In genomic region chr10:129552119-129552518, GRCh38 we compare ENCODE assay signal across 18 cellular contexts.
DNase-seq lines count a peak whose midpoint lies in the region; ATAC-seq, FAIRE-seq and TF ChIP-seq lines count a peak whose summit lies in the region.
"Had no signal": no experiment of that assay in that cellular context is flagged by ENCODE, and none has a peak within 500 bp of the region (broad histone marks: within the 10 kb centered on the region; RNA-seq: fewer than 3 reads in every experiment).

No MANE protein-coding gene starts in this region.

- no peak overlapping the region for H3K23ac ChIP-seq in H1 (ENCODE audit: insufficient read length)

- POLR2A ChIA-PET in H1 (lab: Charles Lee; ENCODE audit: partially characterized antibody), result no interaction called here
- POLR2A ChIA-PET in naive thymus-derived CD4-positive, alpha-beta T cell (lab: Charles Lee), result no interaction called here

- H3K27ac ChIP-seq in H1 (ENCODE audit: low read depth, low read length), result no peak overlapping the region
- no peak overlapping the region for H3K27ac ChIP-seq in naive thymus-derived CD4-positive, alpha-beta T cell (ENCODE audit: low read depth, low read length)
- H3K27ac ChIP-seq: RWPE1 had no signal

- no peaks in the 10 kb centered on the region for H3K23me2 ChIP-seq in H1 (ENCODE audit: low read depth, low read length)

- H3K27ac Mint-ChIP-seq in naive thymus-derived CD4-positive, alpha-beta T cell, result no peak overlapping the region
- H3K27ac Mint-ChIP-seq: activated CD4-positive, alpha-beta T cell treated with anti-CD3 and anti-CD28 coated beads, Interleukin-2, amount 10 ng/mL, durations not matched to agents 24 days and 14 days; activated T-helper 1 cell treated with anti-CD3 and anti-CD28 coated beads, Interleukin-12 subunit alpha, Interleukin-12 subunit beta, Interleukin-2, Interleukin-4 antibody, amounts not matched to agents 30 ng/mL and 10 ng/mL and 1 ng/mL, durations not matched to agents 14 hours and 24 hours and 36 hours; dendritic cell treated with granulocyte-macrophage colony-stimulating factor and Interleukin-4, amounts not matched to agents 40 ng/mL and 50 ng/mL, for 4 days; T-helper 2 cell treated with Interferon-gamma antibody and Interleukin-4, amounts not matched to agents 5 μg/mL and 100 μg/mL, for 36 hours had no signal

- intact Hi-C loops in naive thymus-derived CD4-positive, alpha-beta T cell (cut with micrococcal nuclease), result no loop called here

- peaks cover 0 to 6% (median 0%) of the 10 kb centered on the region in 7 donors for H3K4me1 Mint-ChIP-seq in naive thymus-derived CD4-positive, alpha-beta T cell
- H3K4me1 Mint-ChIP-seq: activated CD4-positive, alpha-beta T cell treated with anti-CD3 and anti-CD28 coated beads, Interleukin-2, amount 10 ng/mL, durations not matched to agents 24 days and 14 days had no signal

- peaks cover 2 to 88% (median 68%) of the 10 kb centered on the region in 5 donors for H3K36me3 Mint-ChIP-seq in naive thymus-derived CD4-positive, alpha-beta T cell

- no peak overlapping the region for H3K9ac ChIP-seq in H1 (replicated peaks in 1 of 4; ENCODE audit: extremely low read depth in 1 of 4, low read depth in 3 of 4, low read length in 3 of 4)

- H4K8ac ChIP-seq in H1 (ENCODE audit: extremely low read depth, insufficient read depth, low read length), result peak overlapping the region; percentile 14; the same call in 1 of the 2 replicates

- H4K91ac ChIP-seq in H1 (replicated peaks; ENCODE audit: insufficient read length, low read length), result no peak overlapping the region

- H3K27me3 ChIP-seq in H1 (replicated peaks in 1 of 4; ENCODE audit: control insufficient read depth in 3 of 4, extremely low read depth in 1 of 4, insufficient read depth in 3 of 4, low read length in 3 of 4), result no peaks in the 10 kb centered on the region
- H3K27me3 ChIP-seq in naive thymus-derived CD4-positive, alpha-beta T cell (ENCODE audit: control insufficient read depth in 2 of 2, insufficient read depth in 2 of 2, low read length in 2 of 2), result no peaks in the 10 kb centered on the region

- no peak overlapping the region for H2BK12ac ChIP-seq in H1 (ENCODE audit: low read depth, low read length)

- no peak for TF ChIP-seq RAD21 in H1 (IDR thresholded peaks at IDR 0.05 in 1 of 2, conservative IDR thresholded peaks at IDR 0.05 in 1 of 2; ENCODE audit: low read depth in 2 of 2, low read length in 2 of 2)

- H2AFZ ChIP-seq in H1 (ENCODE audit: low read length), result no peak overlapping the region

- no peak overlapping the region; the same call in 1 of the 2 replicates for H3K18ac ChIP-seq in H1 (ENCODE audit: extremely low read depth, low read length)

- no peak overlapping the region for H2BK15ac ChIP-seq in H1 (ENCODE audit: low read length)

- H4K20me1 ChIP-seq in H1 (replicated peaks in 1 of 2; ENCODE audit: control insufficient read depth in 1 of 2, insufficient read depth in 2 of 2, low read length in 2 of 2), result no peaks in the 10 kb centered on the region

- ATAC-seq in GM21390 (IDR thresholded peaks at IDR 0.05; ENCODE audit: unreplicated experiment) (peak; percentile 69), HG03064 (IDR thresholded peaks at IDR 0.05; ENCODE audit: low read depth, unreplicated experiment) (peak; percentile 72)
- no peak for ATAC-seq in naive thymus-derived CD4-positive, alpha-beta T cell

- no peak overlapping the region for H3K56ac ChIP-seq in H1 (replicated peaks; ENCODE audit: insufficient read length, low read depth, low read length)

- no peaks in the 10 kb centered on the region for H3K36me3 ChIP-seq in H1 (ENCODE audit: control insufficient read depth in 2 of 4, insufficient read depth in 4 of 4, low read length in 3 of 4)
- peaks cover 0 to 18% (median 0%) of the 10 kb centered on the region in 3 experiments for H3K36me3 ChIP-seq in naive thymus-derived CD4-positive, alpha-beta T cell (ENCODE audit: control insufficient read depth in 2 of 3, insufficient read depth in 3 of 3, low read length in 3 of 3)

- H3K79me1 ChIP-seq in H1 (ENCODE audit: low read depth, low read length), result no peaks in the 10 kb centered on the region

- FAIRE-seq in GM18507 (lab: Jason Lieb, UNC), result peak; percentile 33
- FAIRE-seq in H1 (lab: Jason Lieb, UNC), result no peak

- H3K4me1 ChIP-seq in H1 (replicated peaks in 1 of 4; ENCODE audit: control insufficient read depth in 3 of 4, insufficient read depth in 4 of 4, low read length in 3 of 4), result no peaks in the 10 kb centered on the region
- H3K4me1 ChIP-seq in naive thymus-derived CD4-positive, alpha-beta T cell (ENCODE audit: control insufficient read depth in 2 of 2, insufficient read depth in 2 of 2, low read length in 2 of 2), result no peaks in the 10 kb centered on the region

- peak; percentile 20 for DNase-seq in GM18507 (ENCODE audit: extremely low spot score, insufficient read length, low read depth)
- no peak for DNase-seq in H1 (ENCODE audit: low read depth in 1 of 2, low spot score in 2 of 2)
- DNase-seq in NCI-H1105 treated with DMSO at 0.1 percent for 48 hours (lab: John Stamatoyannopoulos, UW), result no peak
- DNase-seq in NCI-H1092 (lab: John Stamatoyannopoulos, UW), result no peak
- no peak for DNase-seq in naive thymus-derived CD4-positive, alpha-beta T cell
- DNase-seq in kidney tubule cell (ENCODE audit: low spot score), result no peak
- DNase-seq: activated CD4-positive, alpha-beta T cell treated with anti-CD3 and anti-CD28 coated beads, Interleukin-2, amount 10 ng/mL, durations not matched to agents 24 days and 14 days; anterior cingulate cortex; C1 segment of cervical spinal cord; mesendoderm; NCI-H1417; nucleus accumbens had no signal

- H2BK5ac ChIP-seq in H1 (ENCODE audit: low read depth, low read length), result no peak overlapping the region

- peaks cover 0 to 51% (median 3%) of the 10 kb centered on the region in 11 donors for H3K9me3 Mint-ChIP-seq in naive thymus-derived CD4-positive, alpha-beta T cell
- H3K9me3 Mint-ChIP-seq: activated CD4-positive, alpha-beta T cell treated with anti-CD3 and anti-CD28 coated beads, Interleukin-2, amount 10 ng/mL, durations not matched to agents 24 days and 14 days; activated T-helper 1 cell treated with anti-CD3 and anti-CD28 coated beads, Interleukin-12 subunit alpha, Interleukin-12 subunit beta, Interleukin-2, Interleukin-4 antibody, amounts not matched to agents 30 ng/mL and 10 ng/mL and 1 ng/mL, durations not matched to agents 14 hours and 24 hours and 36 hours; dendritic cell treated with granulocyte-macrophage colony-stimulating factor and Interleukin-4, amounts not matched to agents 40 ng/mL and 50 ng/mL, for 4 days had no signal

- no peak overlapping the region for H2BK120ac ChIP-seq in H1 (replicated peaks; ENCODE audit: low read depth, low read length)

- TF ChIP-seq EP300 in H1 (IDR thresholded peaks at IDR 0.05; ENCODE audit: borderline replicate concordance in 1 of 2, low read depth in 2 of 2, low read length in 2 of 2), result no peak

- no peak for TF ChIP-seq POLR2A in H1 (IDR thresholded peaks at IDR 0.05; ENCODE audit: control extremely low read depth in 1 of 2, low read depth in 2 of 2, low read length in 2 of 2)

- H2BK20ac ChIP-seq in H1 (ENCODE audit: low read length), result no peak overlapping the region

- no peak overlapping the region for H3K4me3 ChIP-seq in H1 (ENCODE audit: extremely low read depth in 1 of 4, insufficient read depth in 2 of 4, low read depth in 3 of 4, low read length in 4 of 4)
- H3K4me3 ChIP-seq in naive thymus-derived CD4-positive, alpha-beta T cell (ENCODE audit: low read length), result no peak overlapping the region

- H4K5ac ChIP-seq in H1 (ENCODE audit: insufficient read length, low read depth, low read length), result no peak overlapping the region

- H3K9me3 ChIP-seq in H1 (ENCODE audit: insufficient read depth in 2 of 2, low read depth in 1 of 2, low read length in 1 of 2), result no peaks in the 10 kb centered on the region
- peaks cover 0 to 6% (median 0%) of the 10 kb centered on the region in 3 experiments for H3K9me3 ChIP-seq in naive thymus-derived CD4-positive, alpha-beta T cell (ENCODE audit: control insufficient read depth in 2 of 3, low read length in 3 of 3)

- H3K4me3 Mint-ChIP-seq in naive thymus-derived CD4-positive, alpha-beta T cell, result no peak overlapping the region
- H3K4me3 Mint-ChIP-seq: activated CD4-positive, alpha-beta T cell treated with anti-CD3 and anti-CD28 coated beads, Interleukin-2, amount 10 ng/mL, durations not matched to agents 24 days and 14 days; activated T-helper 1 cell treated with anti-CD3 and anti-CD28 coated beads, Interleukin-12 subunit alpha, Interleukin-12 subunit beta, Interleukin-2, Interleukin-4 antibody, amounts not matched to agents 30 ng/mL and 10 ng/mL and 1 ng/mL, durations not matched to agents 14 hours and 24 hours and 36 hours; dendritic cell treated with granulocyte-macrophage colony-stimulating factor and Interleukin-4, amounts not matched to agents 40 ng/mL and 50 ng/mL, for 4 days; T-helper 2 cell treated with Interferon-gamma antibody and Interleukin-4, amounts not matched to agents 5 μg/mL and 100 μg/mL, for 36 hours had no signal

- CTCF ChIA-PET in H1 (lab: Charles Lee; ENCODE audit: partially characterized antibody), result interaction anchor here (0.6 kb wide), 1 partner anchor 187 kb away, joined by 3 read pairs; no protein-coding TSS in a partner anchor
- CTCF ChIA-PET in naive thymus-derived CD4-positive, alpha-beta T cell (lab: Charles Lee), result no interaction called here

- WGBS in H1 (ENCODE audit: extremely low coverage in 1 of 2, insufficient coverage in 1 of 2, insufficient read length in 1 of 2, insufficient replicate concordance in 2 of 2, low coverage in 1 of 2, low lambda C conversion rate in 2 of 2, missing lambda C conversion rate in 1 of 2), 2 experiments, result 96% methylated on average over 13 of the region's 14 CpGs; no CpG with 5 or more reads in 1 of the 2 experiments

- TF ChIP-seq CTCF in H1 (IDR thresholded peaks at IDR 0.05; ENCODE audit: control extremely low read depth in 1 of 3, insufficient read depth in 1 of 3, low read depth in 1 of 3, low read length in 3 of 3), result no peak

- no peak overlapping the region for H3K4ac ChIP-seq in H1 (replicated peaks; ENCODE audit: insufficient read length, low read depth, low read length)

- H3K14ac ChIP-seq in H1 (ENCODE audit: insufficient read length), result no peak overlapping the region

- no peaks in the 10 kb centered on the region for H3K27me3 Mint-ChIP-seq in naive thymus-derived CD4-positive, alpha-beta T cell
- H3K27me3 Mint-ChIP-seq: activated CD4-positive, alpha-beta T cell treated with anti-CD3 and anti-CD28 coated beads, Interleukin-2, amount 10 ng/mL, durations not matched to agents 24 days and 14 days; dendritic cell treated with granulocyte-macrophage colony-stimulating factor and Interleukin-4, amounts not matched to agents 40 ng/mL and 50 ng/mL, for 4 days had no signal

- H3K4me2 ChIP-seq in H1 (ENCODE audit: insufficient read depth in 1 of 2, low read depth in 2 of 2, low read length in 2 of 2), result no peak overlapping the region

- no peaks in the 10 kb centered on the region for H3K79me2 ChIP-seq in H1 (ENCODE audit: control insufficient read depth in 1 of 2, insufficient read depth in 2 of 2, low read length in 2 of 2)

- H2AK5ac ChIP-seq in H1 (ENCODE audit: low read depth, low read length), result no peak overlapping the region

TF ChIP-seq in H1, 55 proteins besides CTCF, POLR2A, EP300 and RAD21 (continues in another document):
- no peak for TF ChIP-seq SP1 (IDR thresholded peaks at IDR 0.05; ENCODE audit: low read depth, low read length)
